In the genomic region with DNA sequence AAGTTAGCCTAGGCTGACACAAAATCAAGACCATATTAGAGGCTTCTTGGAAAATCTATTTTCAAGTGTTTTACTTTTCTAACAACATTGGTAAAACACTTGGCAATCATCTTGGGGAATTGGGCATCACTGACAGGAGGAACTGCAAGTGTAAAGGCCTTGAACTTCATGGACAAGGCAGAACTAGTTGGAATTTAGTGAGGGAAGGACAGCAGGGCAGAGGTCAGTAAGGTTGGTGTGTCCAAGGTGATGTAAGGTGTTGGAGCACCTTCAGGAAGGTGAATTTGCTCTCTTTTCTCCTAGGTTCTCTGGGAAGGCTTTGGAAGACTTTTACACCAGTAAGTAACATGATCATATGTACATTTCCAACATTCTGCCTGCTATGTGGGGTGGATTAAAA, we compare ENCODE assay signal across 33 cellular contexts. TPM values are rescaled to one million over a fixed set of nuclear protein-coding genes. Genes with fewer than 3 reads are reported as not detected.
"Had no signal": no experiment of that assay in that cellular context is flagged by ENCODE, and none has a peak within 500 bp of the region (broad histone marks: within the 10 kb centered on the region; RNA-seq: fewer than 3 reads in every experiment).

No MANE protein-coding gene starts in this region.

- H3K4me1 ChIP-seq: ascending aorta had no signal

- DNase-seq: activated CD4-positive, alpha-beta memory T cell treated with anti-CD3 and anti-CD28 coated beads, Interleukin-2, amount 10 ng/mL, durations not matched to agents 7 days and 5 days; activated CD4-positive, alpha-beta T cell treated with anti-CD3 and anti-CD28 coated beads for 1 hour; activated CD4-positive, alpha-beta T cell treated with anti-CD3 and anti-CD28 coated beads for 36 hours; activated CD4-positive, alpha-beta T cell treated with anti-CD3 and anti-CD28 coated beads for 48 hours; activated CD4-positive, alpha-beta T cell treated with anti-CD3 and anti-CD28 coated beads, Interleukin-2, amount 10 ng/mL, durations not matched to agents 7 days and 5 days; activated CD4-positive, alpha-beta T cell treated with anti-CD3 and anti-CD28 coated beads, Interleukin-2, amount 50 U/mL, for 48 hours; activated CD4-positive, CD25-positive, alpha-beta regulatory T cell; activated CD8-positive, alpha-beta memory T cell treated with anti-CD3 and anti-CD28 coated beads for 24 hours; activated CD8-positive, alpha-beta memory T cell treated with anti-CD3 and anti-CD28 coated beads, Interleukin-2, amount 10 ng/mL, durations not matched to agents 7 days and 5 days; activated CD8-positive, alpha-beta memory T cell treated with anti-CD3 and anti-CD28 coated beads, Interleukin-2, amount 50 U/mL, for 48 hours; activated CD8-positive, alpha-beta T cell treated with anti-CD3 and anti-CD28 coated beads, Interleukin-2, amount 10 ng/mL, durations not matched to agents 7 days and 5 days; activated effector memory CD4-positive, alpha-beta T cell treated with Interleukin-2 at 50 U/mL for 16 hours; activated gamma-delta T cell; activated naive CD4-positive, alpha-beta T cell treated with anti-CD3 and anti-CD28 coated beads, Interleukin-2, amount 10 ng/mL, durations not matched to agents 7 days and 5 days; activated naive CD4-positive, alpha-beta T cell treated with Interleukin-2 at 50 U/mL for 16 hours; activated naive CD8-positive, alpha-beta T cell treated with anti-CD3 and anti-CD28 coated beads, Interleukin-2, amount 10 ng/mL, durations not matched to agents 7 days and 5 days; activated naive CD8-positive, alpha-beta T cell treated with anti-CD3 and anti-CD28 coated beads, Interleukin-2, amount 50 U/mL, for 24 hours; activated T-cell treated with anti-CD3 and anti-CD28 coated beads, Interleukin-2, amount 50 U/mL, for 24 hours; activated T-cell treated with anti-CD3 and anti-CD28 coated beads, Interleukin-2, amount 50 U/mL, for 48 hours; amygdala; anterior cingulate cortex; caudate nucleus; T-helper 1 cell; T-helper 2 cell; T-helper 9 cell; WERI-Rb-1 had no signal

- H3K27me3 ChIP-seq: ascending aorta had no signal

- H3K27ac ChIP-seq: ascending aorta, cardiac muscle cell, WERI-Rb-1 had no signal

- H3K4me3 ChIP-seq: ascending aorta, cardiac muscle cell had no signal

- FAIRE-seq: bronchial epithelial cell, TTC549 had no signal

- H3K36me3 ChIP-seq: ascending aorta, cardiac muscle cell, WERI-Rb-1 had no signal

- ATAC-seq: activated CD4-positive, alpha-beta T cell treated with anti-CD3 and anti-CD28 coated beads for 36 hours; activated CD4-positive, CD25-positive, alpha-beta regulatory T cell treated with anti-CD3 and anti-CD28 coated beads, Interleukin-2, amount 50 U/mL, for 24 hours; activated CD8-positive, alpha-beta memory T cell treated with anti-CD3 and anti-CD28 coated beads, Interleukin-2, amount 10 ng/mL, durations not matched to agents 7 days and 5 days; activated CD8-positive, alpha-beta T cell treated with anti-CD3 and anti-CD28 coated beads, Interleukin-2, amount 10 ng/mL, durations not matched to agents 7 days and 5 days; activated naive CD8-positive, alpha-beta T cell treated with anti-CD3 and anti-CD28 coated beads, Interleukin-2, amount 50 U/mL, for 24 hours; WTC11 had no signal

- H3K9me3 ChIP-seq: ascending aorta had no signal

RNA-seq across cellular contexts. Expression of gene SLC17A4, which starts 1.5 kb away (rescaled TPM):
- total RNA-seq: activated CD4-positive, alpha-beta memory T cell treated with anti-CD3 and anti-CD28 coated beads, Interleukin-2, amount 10 ng/mL, durations not matched to agents 7 days and 5 days; activated CD4-positive, alpha-beta T cell treated with anti-CD3 and anti-CD28 coated beads for 36 hours; activated CD4-positive, alpha-beta T cell treated with anti-CD3 and anti-CD28 coated beads, Interleukin-2, amount 10 ng/mL, durations not matched to agents 7 days and 5 days; activated CD8-positive, alpha-beta memory T cell treated with anti-CD3 and anti-CD28 coated beads, Interleukin-2, amount 10 ng/mL, durations not matched to agents 7 days and 5 days; activated CD8-positive, alpha-beta T cell treated with anti-CD3 and anti-CD28 coated beads, Interleukin-2, amount 10 ng/mL, durations not matched to agents 7 days and 5 days; activated naive CD8-positive, alpha-beta T cell treated with anti-CD3 and anti-CD28 coated beads, Interleukin-2, amount 10 ng/mL, durations not matched to agents 7 days and 5 days; activated T-helper 2 cell treated with anti-CD3 and anti-CD28 coated beads, Interferon-gamma antibody, Interleukin-2, Interleukin-4, amounts not matched to agents 10 μg/mL and 5 μg/mL and 100 μg/mL, durations not matched to agents 14 hours and 24 hours and 36 hours; ascending aorta; bronchial epithelial cell; cardiac muscle cell; WTC11 had no signal
- polyA plus RNA-seq: cardiac muscle cell had no signal
